Comparison of ENCODE assay signal across 15 cellular contexts in the genomic region with DNA sequence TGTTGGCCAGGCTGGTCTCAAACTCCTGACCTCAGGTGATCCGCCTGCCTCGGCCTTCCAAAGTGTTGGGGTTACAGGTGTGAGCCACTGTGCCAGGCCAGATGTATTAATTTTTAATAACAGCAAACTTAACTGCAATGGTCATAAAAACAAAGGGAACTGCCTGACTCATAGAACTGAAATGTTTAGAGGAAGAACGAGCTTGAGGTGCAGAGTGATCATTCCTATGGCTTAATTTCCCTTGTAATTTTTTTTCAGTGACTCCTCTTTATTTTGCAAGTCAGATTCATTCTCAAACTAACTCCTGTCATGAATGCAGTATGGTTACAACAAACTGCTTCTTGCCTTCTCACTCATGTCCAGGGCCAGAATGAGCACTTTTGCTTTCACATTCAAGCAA.
A peak's percentile ranks its signal among the peaks of the same experiment; 100 is the strongest.
DNase-seq lines count a peak whose midpoint lies in the region; FAIRE-seq and TF ChIP-seq lines count a peak whose summit lies in the region.
"Had no signal": no experiment of that assay in that cellular context is flagged by ENCODE, and none has a peak within 500 bp of the region (broad histone marks: within the 10 kb centered on the region; RNA-seq: fewer than 3 reads in every experiment).

No MANE protein-coding gene starts in this region.

- H3K4me3 ChIP-seq in bronchial epithelial cell (ENCODE audit: low read depth, low read length), result no peak overlapping the region
- H3K4me3 ChIP-seq: GM23248 had no signal

- TF ChIP-seq CTCF in Calu3 (IDR thresholded peaks at IDR 0.05; ENCODE audit: unreplicated experiment) (no peak), bronchial epithelial cell (IDR thresholded peaks at IDR 0.05; ENCODE audit: insufficient read depth, low read length, severe bottlenecking) (no peak)

- H3K4me3 Mint-ChIP-seq in Calu3 (ENCODE audit: low read depth, unreplicated experiment) (peak overlapping the region; percentile 55), immature natural killer cell (no peak overlapping the region)
- H3K4me3 Mint-ChIP-seq: CD14-positive monocyte; CD8-positive, alpha-beta T cell; H9; IgD-negative memory B cell had no signal

- peak; percentile 58 for FAIRE-seq in bronchial epithelial cell (lab: Jason Lieb, UNC)
- no peak for FAIRE-seq in GM12892 (lab: Jason Lieb, UNC)

- intact Hi-C loops in Calu3 (cut with micrococcal nuclease; ENCODE audit: unreplicated experiment), result no loop called here

- no peak for TF ChIP-seq POLR2A in GM12892 (IDR thresholded peaks at IDR 0.05; ENCODE audit: low read depth, low read length)

- H3K27me3 Mint-ChIP-seq in Calu3 (ENCODE audit: unreplicated experiment), result peaks cover 7% of the 10 kb centered on the region
- H3K27me3 Mint-ChIP-seq in immature natural killer cell (ENCODE audit: low read depth in 3 of 3), result peaks cover 0 to 9% (median 3%) of the 10 kb centered on the region in 3 donors
- H3K27me3 Mint-ChIP-seq: IgD-negative memory B cell had no signal

- H3K9me3 Mint-ChIP-seq in Calu3 (ENCODE audit: low read depth, unreplicated experiment), result peaks cover 5% of the 10 kb centered on the region
- H3K9me3 Mint-ChIP-seq in immature natural killer cell, result peaks cover 0 to 21% (median 7%) of the 10 kb centered on the region in 6 donors
- H3K9me3 Mint-ChIP-seq: H9 had no signal

- no peak for DNase-seq in Calu3
- DNase-seq in bronchial epithelial cell (ENCODE audit: low read depth), result peak; percentile 38
- peak; percentile 47 for DNase-seq in kidney glomerular epithelial cell (lab: John Stamatoyannopoulos, UW)
- peak; percentile 14 for DNase-seq in renal cortical epithelial cell (ENCODE audit: low read depth)
- DNase-seq in NCI-H2029 (lab: John Stamatoyannopoulos, UW), result no peak
- DNase-seq in immature natural killer cell, result no peak
- no peak for DNase-seq in GM12892 (ENCODE audit: insufficient read length)
- DNase-seq: CD8-positive, alpha-beta T cell; COR-L47; DMS53; GF-D8; GM23248; H9 had no signal

- CTCF ChIA-PET in Calu3 (lab: Charles Lee), result interaction anchor here (1.2 to 1.9 kb wide), 4 partner anchors 8 to 343 kb away, joined by 3 to 8 read pairs (median 4); no protein-coding TSS in a partner anchor

- BruUV-seq in Calu3 (replicated peaks; lab: Mats Ljungman, UMichigan), result no TSS peak

- H3K27ac Mint-ChIP-seq in Calu3 (ENCODE audit: unreplicated experiment) (peak overlapping the region; percentile 85), immature natural killer cell (no peak overlapping the region)
- H3K27ac Mint-ChIP-seq: CD8-positive, alpha-beta T cell; IgD-negative memory B cell had no signal

- H3K36me3 ChIP-seq in bronchial epithelial cell (ENCODE audit: control insufficient read depth, insufficient read depth, low read length), result no peaks in the 10 kb centered on the region

- no peaks in the 10 kb centered on the region for H3K27me3 ChIP-seq in bronchial epithelial cell (ENCODE audit: control insufficient read depth, insufficient read depth, low read length)

- H3K36me3 Mint-ChIP-seq in Calu3 (ENCODE audit: insufficient read depth, unreplicated experiment) (no peaks in the 10 kb centered on the region), immature natural killer cell (peaks cover 0 to 6% (median 0%) of the 10 kb centered on the region in 3 donors)
- H3K36me3 Mint-ChIP-seq: CD14-positive monocyte; CD8-positive, alpha-beta T cell; IgD-negative memory B cell had no signal

- H3K4me1 Mint-ChIP-seq in Calu3 (ENCODE audit: low read depth, unreplicated experiment) (peaks cover 42% of the 10 kb centered on the region), immature natural killer cell (no peaks in the 10 kb centered on the region)
- H3K4me1 Mint-ChIP-seq: IgD-negative memory B cell had no signal

Comparison
In these comparisons a context has a peak if more than half of its experiments do, and no peak if none do; other contexts are left out.
1. DNase-seq: peak in bronchial epithelial cell (single experiment), kidney glomerular epithelial cell (single experiment) and renal cortical epithelial cell (single experiment); none in Calu3 (single experiment), NCI-H2029 (single experiment), immature natural killer cell (0 of 3) and GM12892 (single experiment).